ENCODE assay signal across 1 cellular context in the genomic region with DNA sequence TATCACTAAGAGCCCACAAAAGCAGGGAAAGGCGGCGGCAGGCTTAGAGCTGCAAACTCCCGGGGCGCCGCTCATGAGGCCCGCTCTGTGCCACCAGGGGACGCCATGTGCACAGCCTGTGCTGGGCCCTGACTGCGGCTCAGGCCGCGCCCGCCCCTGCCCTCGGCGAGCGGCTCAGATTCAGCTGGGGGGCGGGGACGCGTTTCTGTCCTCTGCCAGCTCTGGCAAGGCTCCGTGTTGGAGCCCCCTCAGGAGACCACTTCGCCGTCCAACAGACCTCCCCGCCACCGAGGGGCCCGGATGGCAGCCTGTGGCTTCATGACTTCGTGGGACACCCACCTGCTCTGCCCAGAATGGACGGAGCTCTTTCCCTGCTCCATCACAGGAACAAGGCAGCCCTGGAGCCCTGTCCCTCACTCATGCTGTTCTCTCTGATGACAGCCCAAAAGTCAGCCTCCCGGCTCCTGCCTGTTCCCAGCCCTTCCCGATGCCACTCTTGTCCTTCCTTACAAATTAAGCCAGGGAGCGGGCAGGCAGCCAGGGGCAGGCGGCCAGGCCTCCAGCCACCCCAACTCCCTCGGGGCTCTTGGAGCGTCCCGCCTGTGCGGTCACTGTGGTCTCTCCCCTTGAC.
TF ChIP-seq lines count a peak whose summit lies in the region.

No MANE protein-coding gene starts in this region.

TF ChIP-seq in K562, 482 proteins besides CTCF, POLR2A, EP300 and RAD21 (continued from another document and continues in another):
- TF ChIP-seq, protein P1, sequence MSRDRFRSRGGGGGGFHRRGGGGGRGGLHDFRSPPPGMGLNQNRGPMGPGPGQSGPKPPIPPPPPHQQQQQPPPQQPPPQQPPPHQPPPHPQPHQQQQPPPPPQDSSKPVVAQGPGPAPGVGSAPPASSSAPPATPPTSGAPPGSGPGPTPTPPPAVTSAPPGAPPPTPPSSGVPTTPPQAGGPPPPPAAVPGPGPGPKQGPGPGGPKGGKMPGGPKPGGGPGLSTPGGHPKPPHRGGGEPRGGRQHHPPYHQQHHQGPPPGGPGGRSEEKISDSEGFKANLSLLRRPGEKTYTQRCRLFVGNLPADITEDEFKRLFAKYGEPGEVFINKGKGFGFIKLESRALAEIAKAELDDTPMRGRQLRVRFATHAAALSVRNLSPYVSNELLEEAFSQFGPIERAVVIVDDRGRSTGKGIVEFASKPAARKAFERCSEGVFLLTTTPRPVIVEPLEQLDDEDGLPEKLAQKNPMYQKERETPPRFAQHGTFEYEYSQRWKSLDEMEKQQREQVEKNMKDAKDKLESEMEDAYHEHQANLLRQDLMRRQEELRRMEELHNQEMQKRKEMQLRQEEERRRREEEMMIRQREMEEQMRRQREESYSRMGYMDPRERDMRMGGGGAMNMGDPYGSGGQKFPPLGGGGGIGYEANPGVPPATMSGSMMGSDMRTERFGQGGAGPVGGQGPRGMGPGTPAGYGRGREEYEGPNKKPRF (IDR thresholded peaks at IDR 0.05; ENCODE audit: low read depth, low read length) = no peak
- TF ChIP-seq YBX1 (IDR thresholded peaks at IDR 0.05) (no peak), PCBP2 (IDR thresholded peaks at IDR 0.05; ENCODE audit: low read depth, low read length, poor library complexity, severe bottlenecking) (no peak), SMC3 (conservative IDR thresholded peaks at IDR 0.05; ENCODE audit: insufficient read depth, low read depth, low read length) (peak; percentile 99), HIVEP1 (CRISPR knock-in tag; IDR thresholded peaks at IDR 0.05) (no peak), SMAD4 (CRISPR knock-in tag; conservative IDR thresholded peaks at IDR 0.05) (0 out of 2 replicates have a peak, but pooled peaks have one; percentile 51), ZNF561 (CRISPR knock-in tag; conservative IDR thresholded peaks at IDR 0.05) (no peak), EHMT2 (IDR thresholded peaks at IDR 0.05) (no peak), TAF15 (IDR thresholded peaks at IDR 0.05; ENCODE audit: low read depth, low read length) (no peak), ZNF778 (CRISPR knock-in tag; IDR thresholded peaks at IDR 0.05) (no peak), L3MBTL2 (IDR thresholded peaks at IDR 0.05) (peak; percentile 82), SRF (CRISPR knock-in tag; IDR thresholded peaks at IDR 0.05) (no peak; a peak in 1 of 4 replicates), ZFPM2 (CRISPR knock-in tag; IDR thresholded peaks at IDR 0.05) (no peak), DACH1 (IDR thresholded peaks at IDR 0.05; ENCODE audit: partially characterized antibody) (peak; percentile 10), GTF2A2 (tag; IDR thresholded peaks at IDR 0.05) (no peak), GABPB2 (CRISPR knock-in tag; conservative IDR thresholded peaks at IDR 0.05) (no peak), ZNF3 (CRISPR knock-in tag; IDR thresholded peaks at IDR 0.05) (no peak), ILF3 (IDR thresholded peaks at IDR 0.05; ENCODE audit: borderline replicate concordance) (no peak), ZNF699 (CRISPR knock-in tag; IDR thresholded peaks at IDR 0.05; ENCODE audit: insufficient replicate concordance) (no peak), ATF1 (CRISPR knock-in tag; IDR thresholded peaks at IDR 0.05) (no peak), ATF1 (tag; IDR thresholded peaks at IDR 0.05) (peak; percentile 24)
- TF ChIP-seq, protein P2, sequence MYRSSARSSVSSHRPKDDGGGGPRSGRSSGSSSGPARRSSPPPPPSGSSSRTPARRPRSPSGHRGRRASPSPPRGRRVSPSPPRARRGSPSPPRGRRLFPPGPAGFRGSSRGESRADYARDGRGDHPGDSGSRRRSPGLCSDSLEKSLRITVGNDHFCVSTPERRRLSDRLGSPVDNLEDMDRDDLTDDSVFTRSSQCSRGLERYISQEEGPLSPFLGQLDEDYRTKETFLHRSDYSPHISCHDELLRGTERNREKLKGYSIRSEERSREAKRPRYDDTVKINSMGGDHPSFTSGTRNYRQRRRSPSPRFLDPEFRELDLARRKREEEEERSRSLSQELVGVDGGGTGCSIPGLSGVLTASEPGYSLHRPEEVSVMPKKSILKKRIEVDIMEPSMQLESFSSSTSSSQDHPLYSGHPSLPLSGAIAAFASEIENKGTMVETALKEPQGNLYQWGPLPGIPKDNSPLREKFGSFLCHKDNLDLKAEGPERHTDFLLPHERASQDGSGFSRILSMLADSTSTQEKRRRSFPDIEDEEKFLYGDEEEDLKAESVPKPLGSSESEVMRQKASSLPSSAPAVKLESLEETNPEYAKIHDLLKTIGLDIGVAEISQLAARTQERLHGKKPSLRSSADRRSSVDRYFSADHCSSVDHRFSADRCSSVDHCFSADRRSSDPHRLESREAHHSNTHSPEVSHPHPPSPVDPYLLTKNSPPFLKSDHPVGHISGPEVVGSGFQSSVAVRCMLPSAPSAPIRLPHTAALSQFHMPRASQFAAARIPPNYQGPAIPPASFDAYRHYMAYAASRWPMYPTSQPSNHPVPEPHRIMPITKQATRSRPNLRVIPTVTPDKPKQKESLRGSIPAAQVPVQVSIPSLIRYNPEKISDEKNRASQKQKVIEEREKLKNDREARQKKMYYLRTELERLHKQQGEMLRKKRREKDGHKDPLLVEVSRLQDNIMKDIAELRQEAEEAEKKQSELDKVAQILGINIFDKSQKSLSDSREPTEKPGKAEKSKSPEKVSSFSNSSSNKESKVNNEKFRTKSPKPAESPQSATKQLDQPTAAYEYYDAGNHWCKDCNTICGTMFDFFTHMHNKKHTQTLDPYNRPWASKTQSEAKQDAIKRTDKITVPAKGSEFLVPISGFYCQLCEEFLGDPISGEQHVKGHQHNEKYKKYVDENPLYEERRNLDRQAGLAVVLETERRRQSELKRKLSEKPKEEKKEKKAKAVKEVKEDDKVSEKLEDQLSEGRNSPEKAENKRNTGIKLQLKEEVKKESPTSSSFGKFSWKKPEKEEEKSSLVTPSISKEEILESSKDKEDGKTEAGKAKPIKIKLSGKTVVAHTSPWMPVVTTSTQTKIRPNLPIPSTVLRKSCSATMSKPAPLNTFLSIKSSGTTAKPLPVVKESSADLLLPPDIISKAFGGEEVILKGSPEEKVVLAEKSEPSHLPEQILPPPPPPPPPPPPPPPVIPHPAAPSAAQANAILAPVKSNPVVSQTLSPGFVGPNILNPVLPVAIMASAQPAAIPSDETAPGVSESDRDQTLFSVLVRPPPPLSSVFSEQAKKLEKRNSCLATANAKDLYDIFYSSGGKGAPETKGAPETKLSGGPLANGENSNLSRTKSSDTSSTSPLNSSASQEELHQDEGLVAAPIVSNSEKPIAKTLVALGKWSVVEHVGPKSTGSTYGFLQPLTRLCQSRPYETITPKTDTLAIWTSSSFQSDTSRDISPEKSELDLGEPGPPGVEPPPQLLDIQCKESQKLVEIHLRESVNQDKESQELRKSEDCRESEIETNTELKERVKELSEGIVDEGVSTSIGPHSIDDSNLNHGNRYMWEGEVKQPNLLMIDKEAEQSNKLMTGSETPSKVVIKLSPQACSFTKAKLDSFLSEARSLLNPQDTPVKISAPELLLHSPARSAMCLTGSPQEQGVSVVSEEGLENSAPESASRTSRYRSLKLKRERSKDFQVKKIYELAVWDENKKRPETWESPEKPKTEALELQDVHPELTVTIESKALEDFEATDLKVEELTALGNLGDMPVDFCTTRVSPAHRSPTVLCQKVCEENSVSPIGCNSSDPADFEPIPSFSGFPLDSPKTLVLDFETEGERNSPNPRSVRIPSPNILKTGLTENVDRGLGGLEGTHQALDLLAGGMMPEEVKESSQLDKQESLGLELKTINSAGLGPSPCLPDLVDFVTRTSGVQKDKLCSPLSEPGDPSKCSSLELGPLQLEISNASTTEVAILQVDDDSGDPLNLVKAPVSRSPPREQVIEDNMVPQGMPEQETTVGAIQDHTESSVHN (IDR thresholded peaks at IDR 0.05; ENCODE audit: borderline replicate concordance in 1 of 2, low read depth in 1 of 2) = no peak
- TF ChIP-seq, protein P3, sequence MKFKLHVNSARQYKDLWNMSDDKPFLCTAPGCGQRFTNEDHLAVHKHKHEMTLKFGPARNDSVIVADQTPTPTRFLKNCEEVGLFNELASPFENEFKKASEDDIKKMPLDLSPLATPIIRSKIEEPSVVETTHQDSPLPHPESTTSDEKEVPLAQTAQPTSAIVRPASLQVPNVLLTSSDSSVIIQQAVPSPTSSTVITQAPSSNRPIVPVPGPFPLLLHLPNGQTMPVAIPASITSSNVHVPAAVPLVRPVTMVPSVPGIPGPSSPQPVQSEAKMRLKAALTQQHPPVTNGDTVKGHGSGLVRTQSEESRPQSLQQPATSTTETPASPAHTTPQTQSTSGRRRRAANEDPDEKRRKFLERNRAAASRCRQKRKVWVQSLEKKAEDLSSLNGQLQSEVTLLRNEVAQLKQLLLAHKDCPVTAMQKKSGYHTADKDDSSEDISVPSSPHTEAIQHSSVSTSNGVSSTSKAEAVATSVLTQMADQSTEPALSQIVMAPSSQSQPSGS (CRISPR knock-in tag; IDR thresholded peaks at IDR 0.05) = no peak
- TF ChIP-seq, protein P4, sequence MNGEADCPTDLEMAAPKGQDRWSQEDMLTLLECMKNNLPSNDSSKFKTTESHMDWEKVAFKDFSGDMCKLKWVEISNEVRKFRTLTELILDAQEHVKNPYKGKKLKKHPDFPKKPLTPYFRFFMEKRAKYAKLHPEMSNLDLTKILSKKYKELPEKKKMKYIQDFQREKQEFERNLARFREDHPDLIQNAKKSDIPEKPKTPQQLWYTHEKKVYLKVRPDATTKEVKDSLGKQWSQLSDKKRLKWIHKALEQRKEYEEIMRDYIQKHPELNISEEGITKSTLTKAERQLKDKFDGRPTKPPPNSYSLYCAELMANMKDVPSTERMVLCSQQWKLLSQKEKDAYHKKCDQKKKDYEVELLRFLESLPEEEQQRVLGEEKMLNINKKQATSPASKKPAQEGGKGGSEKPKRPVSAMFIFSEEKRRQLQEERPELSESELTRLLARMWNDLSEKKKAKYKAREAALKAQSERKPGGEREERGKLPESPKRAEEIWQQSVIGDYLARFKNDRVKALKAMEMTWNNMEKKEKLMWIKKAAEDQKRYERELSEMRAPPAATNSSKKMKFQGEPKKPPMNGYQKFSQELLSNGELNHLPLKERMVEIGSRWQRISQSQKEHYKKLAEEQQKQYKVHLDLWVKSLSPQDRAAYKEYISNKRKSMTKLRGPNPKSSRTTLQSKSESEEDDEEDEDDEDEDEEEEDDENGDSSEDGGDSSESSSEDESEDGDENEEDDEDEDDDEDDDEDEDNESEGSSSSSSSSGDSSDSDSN (IDR thresholded peaks at IDR 0.05; ENCODE audit: borderline replicate concordance in 1 of 2, low read depth in 2 of 2, low read length in 2 of 2) = no peak
- TF ChIP-seq, protein P5, sequence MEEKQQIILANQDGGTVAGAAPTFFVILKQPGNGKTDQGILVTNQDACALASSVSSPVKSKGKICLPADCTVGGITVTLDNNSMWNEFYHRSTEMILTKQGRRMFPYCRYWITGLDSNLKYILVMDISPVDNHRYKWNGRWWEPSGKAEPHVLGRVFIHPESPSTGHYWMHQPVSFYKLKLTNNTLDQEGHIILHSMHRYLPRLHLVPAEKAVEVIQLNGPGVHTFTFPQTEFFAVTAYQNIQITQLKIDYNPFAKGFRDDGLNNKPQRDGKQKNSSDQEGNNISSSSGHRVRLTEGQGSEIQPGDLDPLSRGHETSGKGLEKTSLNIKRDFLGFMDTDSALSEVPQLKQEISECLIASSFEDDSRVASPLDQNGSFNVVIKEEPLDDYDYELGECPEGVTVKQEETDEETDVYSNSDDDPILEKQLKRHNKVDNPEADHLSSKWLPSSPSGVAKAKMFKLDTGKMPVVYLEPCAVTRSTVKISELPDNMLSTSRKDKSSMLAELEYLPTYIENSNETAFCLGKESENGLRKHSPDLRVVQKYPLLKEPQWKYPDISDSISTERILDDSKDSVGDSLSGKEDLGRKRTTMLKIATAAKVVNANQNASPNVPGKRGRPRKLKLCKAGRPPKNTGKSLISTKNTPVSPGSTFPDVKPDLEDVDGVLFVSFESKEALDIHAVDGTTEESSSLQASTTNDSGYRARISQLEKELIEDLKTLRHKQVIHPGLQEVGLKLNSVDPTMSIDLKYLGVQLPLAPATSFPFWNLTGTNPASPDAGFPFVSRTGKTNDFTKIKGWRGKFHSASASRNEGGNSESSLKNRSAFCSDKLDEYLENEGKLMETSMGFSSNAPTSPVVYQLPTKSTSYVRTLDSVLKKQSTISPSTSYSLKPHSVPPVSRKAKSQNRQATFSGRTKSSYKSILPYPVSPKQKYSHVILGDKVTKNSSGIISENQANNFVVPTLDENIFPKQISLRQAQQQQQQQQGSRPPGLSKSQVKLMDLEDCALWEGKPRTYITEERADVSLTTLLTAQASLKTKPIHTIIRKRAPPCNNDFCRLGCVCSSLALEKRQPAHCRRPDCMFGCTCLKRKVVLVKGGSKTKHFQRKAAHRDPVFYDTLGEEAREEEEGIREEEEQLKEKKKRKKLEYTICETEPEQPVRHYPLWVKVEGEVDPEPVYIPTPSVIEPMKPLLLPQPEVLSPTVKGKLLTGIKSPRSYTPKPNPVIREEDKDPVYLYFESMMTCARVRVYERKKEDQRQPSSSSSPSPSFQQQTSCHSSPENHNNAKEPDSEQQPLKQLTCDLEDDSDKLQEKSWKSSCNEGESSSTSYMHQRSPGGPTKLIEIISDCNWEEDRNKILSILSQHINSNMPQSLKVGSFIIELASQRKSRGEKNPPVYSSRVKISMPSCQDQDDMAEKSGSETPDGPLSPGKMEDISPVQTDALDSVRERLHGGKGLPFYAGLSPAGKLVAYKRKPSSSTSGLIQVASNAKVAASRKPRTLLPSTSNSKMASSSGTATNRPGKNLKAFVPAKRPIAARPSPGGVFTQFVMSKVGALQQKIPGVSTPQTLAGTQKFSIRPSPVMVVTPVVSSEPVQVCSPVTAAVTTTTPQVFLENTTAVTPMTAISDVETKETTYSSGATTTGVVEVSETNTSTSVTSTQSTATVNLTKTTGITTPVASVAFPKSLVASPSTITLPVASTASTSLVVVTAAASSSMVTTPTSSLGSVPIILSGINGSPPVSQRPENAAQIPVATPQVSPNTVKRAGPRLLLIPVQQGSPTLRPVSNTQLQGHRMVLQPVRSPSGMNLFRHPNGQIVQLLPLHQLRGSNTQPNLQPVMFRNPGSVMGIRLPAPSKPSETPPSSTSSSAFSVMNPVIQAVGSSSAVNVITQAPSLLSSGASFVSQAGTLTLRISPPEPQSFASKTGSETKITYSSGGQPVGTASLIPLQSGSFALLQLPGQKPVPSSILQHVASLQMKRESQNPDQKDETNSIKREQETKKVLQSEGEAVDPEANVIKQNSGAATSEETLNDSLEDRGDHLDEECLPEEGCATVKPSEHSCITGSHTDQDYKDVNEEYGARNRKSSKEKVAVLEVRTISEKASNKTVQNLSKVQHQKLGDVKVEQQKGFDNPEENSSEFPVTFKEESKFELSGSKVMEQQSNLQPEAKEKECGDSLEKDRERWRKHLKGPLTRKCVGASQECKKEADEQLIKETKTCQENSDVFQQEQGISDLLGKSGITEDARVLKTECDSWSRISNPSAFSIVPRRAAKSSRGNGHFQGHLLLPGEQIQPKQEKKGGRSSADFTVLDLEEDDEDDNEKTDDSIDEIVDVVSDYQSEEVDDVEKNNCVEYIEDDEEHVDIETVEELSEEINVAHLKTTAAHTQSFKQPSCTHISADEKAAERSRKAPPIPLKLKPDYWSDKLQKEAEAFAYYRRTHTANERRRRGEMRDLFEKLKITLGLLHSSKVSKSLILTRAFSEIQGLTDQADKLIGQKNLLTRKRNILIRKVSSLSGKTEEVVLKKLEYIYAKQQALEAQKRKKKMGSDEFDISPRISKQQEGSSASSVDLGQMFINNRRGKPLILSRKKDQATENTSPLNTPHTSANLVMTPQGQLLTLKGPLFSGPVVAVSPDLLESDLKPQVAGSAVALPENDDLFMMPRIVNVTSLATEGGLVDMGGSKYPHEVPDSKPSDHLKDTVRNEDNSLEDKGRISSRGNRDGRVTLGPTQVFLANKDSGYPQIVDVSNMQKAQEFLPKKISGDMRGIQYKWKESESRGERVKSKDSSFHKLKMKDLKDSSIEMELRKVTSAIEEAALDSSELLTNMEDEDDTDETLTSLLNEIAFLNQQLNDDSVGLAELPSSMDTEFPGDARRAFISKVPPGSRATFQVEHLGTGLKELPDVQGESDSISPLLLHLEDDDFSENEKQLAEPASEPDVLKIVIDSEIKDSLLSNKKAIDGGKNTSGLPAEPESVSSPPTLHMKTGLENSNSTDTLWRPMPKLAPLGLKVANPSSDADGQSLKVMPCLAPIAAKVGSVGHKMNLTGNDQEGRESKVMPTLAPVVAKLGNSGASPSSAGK (IDR thresholded peaks at IDR 0.05) = no peak; the same call in 1 of the 2 replicates
